In the genomic region with DNA sequence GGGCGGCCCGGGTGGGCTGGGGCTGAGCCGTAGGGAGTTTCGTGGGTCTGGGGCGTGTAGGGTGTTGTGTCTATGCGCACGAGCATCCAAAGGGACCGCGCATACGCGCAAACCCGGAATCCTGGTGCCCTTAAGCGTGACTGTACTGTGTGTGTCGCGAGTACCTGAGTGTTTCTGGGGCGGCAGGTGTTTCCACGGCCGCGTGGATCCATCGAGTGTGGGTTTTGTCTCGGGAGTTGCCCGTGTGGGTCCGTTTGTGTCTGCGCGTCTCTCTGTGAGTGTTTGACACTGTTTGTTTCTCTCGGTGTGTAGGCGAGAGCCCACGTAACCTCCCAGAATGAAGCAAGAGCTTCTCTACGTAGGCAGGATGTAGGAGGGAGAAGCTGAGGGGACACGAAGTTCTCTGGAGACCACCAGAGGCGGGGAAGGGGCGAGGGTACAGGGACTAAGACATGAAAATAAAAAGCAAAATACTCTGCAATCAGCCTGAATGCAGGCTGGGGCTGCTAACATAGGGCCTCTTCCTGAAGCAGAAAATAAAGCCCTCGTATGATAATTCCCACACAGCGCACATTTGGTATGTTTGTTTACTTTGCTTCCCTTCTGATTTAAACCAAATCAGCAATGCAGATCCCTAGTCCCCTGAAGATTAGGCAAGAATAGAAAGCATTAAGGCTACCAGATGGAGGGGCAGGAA, we compare ENCODE assay signal across 11 cellular contexts. TPM values are rescaled to one million over a fixed set of nuclear protein-coding genes. Genes with fewer than 3 reads are reported as not detected.
DNase-seq lines count a peak whose midpoint lies in the region; ATAC-seq and TF ChIP-seq lines count a peak whose summit lies in the region.
"Had no signal": no experiment of that assay in that cellular context is flagged by ENCODE, and none has a peak within 500 bp of the region (broad histone marks: within the 10 kb centered on the region; RNA-seq: fewer than 3 reads in every experiment).

No MANE protein-coding gene starts in this region.

- CTCF ChIA-PET in A673 (lab: Charles Lee) = no interaction called here

- H3K79me1 ChIP-seq in mesendoderm (ENCODE audit: low read length) = no peaks in the 10 kb centered on the region

- no peak overlapping the region for H2AK5ac ChIP-seq in mesendoderm (ENCODE audit: low read length)

- peaks cover 0 to 13% (median 0%) of the 10 kb centered on the region in 12 donors for H3K4me1 ChIP-seq in heart left ventricle
- H3K4me1 ChIP-seq in mesendoderm (ENCODE audit: control insufficient read depth, low read depth, low read length) = peaks cover 11% of the 10 kb centered on the region
- peaks cover 0 to 12% (median 8%) of the 10 kb centered on the region in 4 donors for H3K4me1 ChIP-seq in upper lobe of left lung
- no peaks in the 10 kb centered on the region for H3K4me1 ChIP-seq in A673 (ENCODE audit: insufficient read depth, low read length, poor library complexity, severe bottlenecking)

- H3K9ac ChIP-seq in mesendoderm (ENCODE audit: low read length) = peak overlapping the region; percentile 63

- H3K27me3 ChIP-seq in heart left ventricle (peaks cover 0 to 37% (median 29%) of the 10 kb centered on the region in 9 donors), mesendoderm (ENCODE audit: insufficient read depth, low read length, poor library complexity) (no peaks in the 10 kb centered on the region), upper lobe of left lung (peaks cover 0 to 24% (median 9%) of the 10 kb centered on the region in 4 donors), A673 (replicated peaks; ENCODE audit: insufficient read depth, low read depth, low read length, poor library complexity) (peaks cover 37% of the 10 kb centered on the region)

- no peak overlapping the region for H3K23ac ChIP-seq in mesendoderm (ENCODE audit: low read length)

- no peak overlapping the region for H2BK15ac ChIP-seq in mesendoderm (replicated peaks; ENCODE audit: low read depth)

- TF ChIP-seq CTCF in heart left ventricle (IDR thresholded peaks at IDR 0.05) (no peak), upper lobe of left lung (IDR thresholded peaks at IDR 0.05) (no peak), A673 (conservative IDR thresholded peaks at IDR 0.05; ENCODE audit: low read depth, low read length) (no peak)

- H3K27ac ChIP-seq in heart left ventricle = no peak overlapping the region
- peak overlapping the region; percentile 62 for H3K27ac ChIP-seq in caudate nucleus (ENCODE audit: low read depth, low read length)
- H3K27ac ChIP-seq in mesendoderm (ENCODE audit: low read depth, low read length) = no peak overlapping the region
- no peak overlapping the region for H3K27ac ChIP-seq in upper lobe of left lung
- no peak overlapping the region for H3K27ac ChIP-seq in A673 (ENCODE audit: low read depth, low read length, poor library complexity, severe bottlenecking)

- peak overlapping the region; percentile 82 for H3K56ac ChIP-seq in mesendoderm (ENCODE audit: low read length)

- H3K18ac ChIP-seq in mesendoderm (ENCODE audit: low read length) = no peak overlapping the region

- TF ChIP-seq EP300 in upper lobe of left lung (IDR thresholded peaks at IDR 0.05) = no peak

- ATAC-seq in heart left ventricle (peak in 2 of 4 donors; percentile 7 to 18), Right ventricle myocardium superior (ENCODE audit: poor library complexity) (no peak), upper lobe of left lung (ENCODE audit: low FRiP score in 2 of 2) (no peak)

- no peak overlapping the region for H4K8ac ChIP-seq in mesendoderm (ENCODE audit: low read depth, low read length)

- no peaks in the 10 kb centered on the region for H3K36me3 ChIP-seq in heart left ventricle
- H3K36me3 ChIP-seq in mesendoderm (ENCODE audit: control insufficient read depth, insufficient read depth, low read length) = no peaks in the 10 kb centered on the region
- no peaks in the 10 kb centered on the region for H3K36me3 ChIP-seq in upper lobe of left lung
- no peaks in the 10 kb centered on the region for H3K36me3 ChIP-seq in A673 (ENCODE audit: insufficient read depth, low read length, poor library complexity, severe bottlenecking)

- 2 to 4% (median 3%) methylated on average over 25 to 34 of the region's 34 CpGs for WGBS in heart left ventricle, 4 donors
- WGBS in mesendoderm (ENCODE audit: extremely low coverage, insufficient coverage, low lambda C conversion rate) = no CpG with 5 or more reads among the region's 34 CpGs
- WGBS in upper lobe of left lung, 2 donors = 2 to 13% methylated on average over 11 to 34 of the region's 34 CpGs

- H4K5ac ChIP-seq in mesendoderm (ENCODE audit: low read length) = no peak overlapping the region

- TF ChIP-seq POLR2A in heart left ventricle (IDR thresholded peaks at IDR 0.05) = no peak
- no peak for TF ChIP-seq POLR2A in upper lobe of left lung (IDR thresholded peaks at IDR 0.05)

- POLR2A ChIA-PET in A673 (lab: Charles Lee; ENCODE audit: low non-redundant PET) = interaction anchor here (0.7 kb wide), 1 partner anchor 553 kb away, joined by 4 read pairs; no protein-coding TSS in a partner anchor

- peak overlapping the region; percentile 98 for H3K4me2 ChIP-seq in mesendoderm (ENCODE audit: low read length)

- H2BK120ac ChIP-seq in mesendoderm (ENCODE audit: low read depth, low read length) = no peak overlapping the region

- no peak overlapping the region for H2BK5ac ChIP-seq in mesendoderm (ENCODE audit: low read length)

- H3K4me3 ChIP-seq in heart left ventricle (peak overlapping the region in 11 of 12 donors; percentile 12 to 60 (median 44)), mesendoderm (ENCODE audit: low read length) (peak overlapping the region; percentile 66), upper lobe of left lung (peak overlapping the region; percentile 10 to 60 (median 35)), A673 (ENCODE audit: low read depth, low read length, poor library complexity, severe bottlenecking) (no peak overlapping the region)

- intact Hi-C loops in heart left ventricle (cut with DNase I) = loop anchor here (5.0 to 10.0 kb wide), 12 partner anchors 55 to 1725 kb away; no protein-coding TSS in a partner anchor
- intact Hi-C loops in Right ventricle myocardium superior (cut with DNase I) = loop anchor here (10.0 kb wide), 2 partner anchors 545 to 775 kb away; no protein-coding TSS in a partner anchor
- intact Hi-C loops in A673 (cut with micrococcal nuclease; ENCODE audit: unreplicated experiment) = loop anchor here (5.0 to 10.0 kb wide), 3 partner anchors 845 to 1588 kb away; no protein-coding TSS in a partner anchor

- H3K9me3 ChIP-seq in heart left ventricle = no peaks in the 10 kb centered on the region
- H3K9me3 ChIP-seq in upper lobe of left lung = no peaks in the 10 kb centered on the region
- H3K9me3 ChIP-seq in A673 (ENCODE audit: low read depth, low read length, poor library complexity, severe bottlenecking) = no peaks in the 10 kb centered on the region

- H3K4ac ChIP-seq in mesendoderm (ENCODE audit: low read depth, low read length) = no peak overlapping the region

- DNase-seq in heart left ventricle (no peak), Right ventricle myocardium superior (no peak), caudate nucleus (lab: John Stamatoyannopoulos, UW) (peak in 11 of 61 donors; percentile 19 to 80 (median 60)), mesendoderm (peak; percentile 19), upper lobe of left lung (no peak), ecto neural progenitor cell (ENCODE audit: low spot score) (no peak), A673 (ENCODE audit: low spot score) (no peak), SK-N-DZ (ENCODE audit: low spot score) (no peak)
- DNase-seq: Karpas-422 had no signal

- BruUV-seq in A673 (replicated peaks; lab: Mats Ljungman, UMichigan) = no TSS peak

- no peaks in the 10 kb centered on the region for H3K79me2 ChIP-seq in mesendoderm (ENCODE audit: control insufficient read depth, insufficient read depth, low read length)

RNA-seq across cellular contexts. Expression of a gene that starts 0.6 kb away (rescaled TPM):
- total RNA-seq in heart left ventricle (1 to 10 TPM in 2 of 9 donors, under 1 TPM in 6, not detected in 1; 0.14 to 7.1 (median 0.45) TPM), Right ventricle myocardium superior (0.54 TPM), upper lobe of left lung (10 to 100 TPM in 1 of 6 donors, 1 to 10 TPM in 1, under 1 TPM in 3, not detected in 1; 0.30 to 10.9 (median 0.72) TPM), A673 (2021) (not detected in 2 replicates)
- polyA plus RNA-seq in heart left ventricle = under 1 TPM; 0.04 to 0.38 TPM
- polyA plus RNA-seq in mesendoderm (2013, experiment 1 of 2) = 10.1 TPM
- polyA plus RNA-seq in mesendoderm (2013, experiment 2 of 2) = 11.1 TPM
- polyA plus RNA-seq in SK-N-DZ (2014; cell fraction: cytosol; rRNA removed) = 0.02 TPM in 1 of 2 replicates, not detected in the other
- polyA plus RNA-seq in SK-N-DZ (2014; cell fraction: nucleus; rRNA removed) = not detected in 2 replicates
- total RNA-seq: endothelial cell of umbilical vein had no signal
- polyA plus RNA-seq: CD14-positive monocyte had no signal
